Comparison of ENCODE assay signal across 8 cellular contexts in genomic region chr14:51846631-51847488, GRCh38. TPM values are rescaled to one million over a fixed set of nuclear protein-coding genes. Genes with fewer than 3 reads are reported as not detected.
A peak's percentile ranks its signal among the peaks of the same experiment; 100 is the strongest.
DNase-seq lines count a peak whose midpoint lies in the region; ATAC-seq, FAIRE-seq and TF ChIP-seq lines count a peak whose summit lies in the region.

No MANE protein-coding gene starts in this region.

- peak overlapping the region; percentile 88 to 93 (median 92) for H3K4me3 Mint-ChIP-seq in CD4-positive, CD25-positive, alpha-beta regulatory T cell
- H3K4me3 Mint-ChIP-seq in activated naive CD4-positive, alpha-beta T cell treated with anti-CD3 and anti-CD28 coated beads for 36 hours: peak overlapping the region; percentile 85

- peaks cover 3% of the 10 kb centered on the region for H3K36me3 Mint-ChIP-seq in CD4-positive, CD25-positive, alpha-beta regulatory T cell
- H3K36me3 Mint-ChIP-seq in activated naive CD4-positive, alpha-beta T cell treated with anti-CD3 and anti-CD28 coated beads for 36 hours (ENCODE audit: low read depth): peaks cover 28% of the 10 kb centered on the region

- peaks cover 0 to 12% (median 2%) of the 10 kb centered on the region in 7 donors for H3K9me3 Mint-ChIP-seq in CD4-positive, CD25-positive, alpha-beta regulatory T cell
- peaks cover 27% of the 10 kb centered on the region for H3K9me3 Mint-ChIP-seq in activated naive CD4-positive, alpha-beta T cell treated with anti-CD3 and anti-CD28 coated beads for 36 hours

- peaks cover 23 to 78% (median 43%) of the 10 kb centered on the region in 4 donors for H3K4me1 Mint-ChIP-seq in CD4-positive, CD25-positive, alpha-beta regulatory T cell
- H3K4me1 Mint-ChIP-seq in activated naive CD4-positive, alpha-beta T cell treated with anti-CD3 and anti-CD28 coated beads for 36 hours (ENCODE audit: low read depth): peaks cover 72% of the 10 kb centered on the region

- CTCF ChIA-PET in activated naive CD4-positive, alpha-beta T cell treated with anti-CD3 and anti-CD28 coated beads for 36 hours (lab: Charles Lee): interaction anchor here (0.7 to 2.1 kb wide), 9 partner anchors 14 to 133 kb away, joined by 3 to 9 read pairs (median 4); partner anchors contain the start of gene GNG2

- no peaks in the 10 kb centered on the region for H3K27me3 ChIP-seq in CD4-positive, CD25-positive, alpha-beta regulatory T cell (ENCODE audit: control insufficient read depth, insufficient read depth, low read length)
- H3K27me3 ChIP-seq in left ventricle myocardium inferior (ENCODE audit: low read depth) (no peaks in the 10 kb centered on the region), rectal smooth muscle tissue (ENCODE audit: control insufficient read depth, insufficient read depth, low read length) (no peaks in the 10 kb centered on the region)

- no peaks in the 10 kb centered on the region for H3K36me3 ChIP-seq in CD4-positive, CD25-positive, alpha-beta regulatory T cell (ENCODE audit: control insufficient read depth, insufficient read depth, low read length)
- H3K36me3 ChIP-seq in left ventricle myocardium inferior: no peaks in the 10 kb centered on the region
- H3K36me3 ChIP-seq in rectal smooth muscle tissue (ENCODE audit: control insufficient read depth, insufficient read depth, low read length): no peaks in the 10 kb centered on the region

- H3K4me1 ChIP-seq in CD4-positive, CD25-positive, alpha-beta regulatory T cell (ENCODE audit: control insufficient read depth, insufficient read depth, low read length, poor library complexity, severe bottlenecking): peaks cover 37% of the 10 kb centered on the region
- H3K4me1 ChIP-seq in left ventricle myocardium inferior (peaks cover 14% of the 10 kb centered on the region), rectal smooth muscle tissue (ENCODE audit: control insufficient read depth, insufficient read depth, low read length) (no peaks in the 10 kb centered on the region)

- peak; percentile 89 to 90 for ATAC-seq in CD4-positive, CD25-positive, alpha-beta regulatory T cell (ENCODE audit: low read depth in 2 of 2)
- peak; percentile 83 for ATAC-seq in GM19372 (IDR thresholded peaks at IDR 0.05; ENCODE audit: low read depth, unreplicated experiment)
- ATAC-seq in HG03558 (IDR thresholded peaks at IDR 0.05; ENCODE audit: extremely low read depth, unreplicated experiment): peak; percentile 53

- H3K27ac ChIP-seq in CD4-positive, CD25-positive, alpha-beta regulatory T cell (ENCODE audit: insufficient read depth, low read length, poor library complexity, severe bottlenecking): peak overlapping the region; percentile 99
- peak overlapping the region; percentile 54 for H3K27ac ChIP-seq in left ventricle myocardium inferior (replicated peaks)
- no peak overlapping the region for H3K27ac ChIP-seq in rectal smooth muscle tissue (ENCODE audit: low read depth, low read length)

- peak overlapping the region; percentile 94 for H3K4me3 ChIP-seq in CD4-positive, CD25-positive, alpha-beta regulatory T cell (ENCODE audit: low read depth, low read length)
- H3K4me3 ChIP-seq in left ventricle myocardium inferior: peak overlapping the region; percentile 47
- peak overlapping the region; percentile 46 for H3K4me3 ChIP-seq in rectal smooth muscle tissue (ENCODE audit: low read length)

- H3K27me3 Mint-ChIP-seq in CD4-positive, CD25-positive, alpha-beta regulatory T cell: peaks cover 12% of the 10 kb centered on the region
- H3K27me3 Mint-ChIP-seq in activated naive CD4-positive, alpha-beta T cell treated with anti-CD3 and anti-CD28 coated beads for 36 hours (ENCODE audit: low read depth): no peaks in the 10 kb centered on the region

- intact Hi-C loops in activated naive CD4-positive, alpha-beta T cell treated with anti-CD3 and anti-CD28 coated beads for 36 hours (cut with micrococcal nuclease): loop anchor here (1.0 to 10.0 kb wide), 20 partner anchors 13 to 1982 kb away; partner anchors contain the start of genes GNG2, GPR137C, RTRAF and TXNDC16
- intact Hi-C loops in left ventricle myocardium inferior (cut with micrococcal nuclease): no loop called here

- H3K27ac Mint-ChIP-seq in CD4-positive, CD25-positive, alpha-beta regulatory T cell: peak overlapping the region; percentile 98 to 100 (median 100)
- H3K27ac Mint-ChIP-seq in activated naive CD4-positive, alpha-beta T cell treated with anti-CD3 and anti-CD28 coated beads for 36 hours: peak overlapping the region; percentile 100

- FAIRE-seq in urothelium cell line (lab: Jason Lieb, UNC): peak; percentile 70

- no peak overlapping the region for H3K9ac ChIP-seq in rectal smooth muscle tissue (ENCODE audit: low read length)

- DNase-seq in CD4-positive, CD25-positive, alpha-beta regulatory T cell: peak; percentile 83 to 99 (median 94)
- DNase-seq in RPMI7951 (ENCODE audit: low read depth): peak; percentile 35
- peak; percentile 93 for DNase-seq in activated naive CD4-positive, alpha-beta T cell treated with anti-CD3 and anti-CD28 coated beads for 36 hours
- DNase-seq in left ventricle myocardium inferior: peak; percentile 19
- peak; percentile 46 for DNase-seq in urothelium cell line (ENCODE audit: low spot score)

- TF ChIP-seq CTCF in left ventricle myocardium inferior (IDR thresholded peaks at IDR 0.05; ENCODE audit: borderline replicate concordance): no peak

- H3K9me3 ChIP-seq in CD4-positive, CD25-positive, alpha-beta regulatory T cell (ENCODE audit: control insufficient read depth in 2 of 2, low read length in 2 of 2): peaks cover 0 to 5% of the 10 kb centered on the region in 2 experiments
- no peaks in the 10 kb centered on the region for H3K9me3 ChIP-seq in left ventricle myocardium inferior (replicated peaks)

RNA-seq across cellular contexts. Expression of gene GNG2, which starts 13.6 kb away (rescaled TPM):
- total RNA-seq in CD4-positive, CD25-positive, alpha-beta regulatory T cell: 252 TPM
- 100 to 1,000 TPM; 145 to 216 (median 195) TPM for polyA plus RNA-seq in CD4-positive, CD25-positive, alpha-beta regulatory T cell
- 81.7 and 98.8 TPM in 2 replicates for total RNA-seq in RPMI7951 (2014; rRNA removed; shearing (Covaris generic))
- 100 to 1,000 TPM; 176 to 181 TPM for total RNA-seq in activated naive CD4-positive, alpha-beta T cell treated with anti-CD3 and anti-CD28 coated beads for 36 hours
- total RNA-seq in left ventricle myocardium inferior: 6.7 TPM

Comparison
In these comparisons a context has a peak if more than half of its experiments do, and no peak if none do; other contexts are left out.
1. DNase-seq: peak in every context shown above with its lines; median percentile 94 in CD4-positive, CD25-positive, alpha-beta regulatory T cell; 93 in activated naive CD4-positive, alpha-beta T cell treated with anti-CD3 and anti-CD28 coated beads for 36 hours; 46 in urothelium cell line; 35 in RPMI7951; 19 in left ventricle myocardium inferior.
2. RNA of gene GNG2, which starts 13.6 kb away (total RNA-seq): 252 TPM in CD4-positive, CD25-positive, alpha-beta regulatory T cell (single experiment), 176 to 181 TPM in activated naive CD4-positive, alpha-beta T cell treated with anti-CD3 and anti-CD28 coated beads for 36 hours and 81.7 to 98.8 TPM in RPMI7951; 6.7 TPM in left ventricle myocardium inferior (single experiment); every median in the first group is over 10 times any median in the second.
3. Peak in every context shown above with its lines, with median percentiles within 50 percentile points of each other: ATAC-seq and H3K4me3 ChIP-seq.